In genomic region chr14:28756896-28757570, GRCh38 we compare ENCODE assay signal across 9 cellular contexts. TPM values are rescaled to one million over a fixed set of nuclear protein-coding genes. Genes with fewer than 3 reads are reported as not detected.
DNase-seq lines count a peak whose midpoint lies in the region; ATAC-seq, FAIRE-seq and TF ChIP-seq lines count a peak whose summit lies in the region.
"Had no signal": no experiment of that assay in that cellular context is flagged by ENCODE, and none has a peak within 500 bp of the region (broad histone marks: within the 10 kb centered on the region; RNA-seq: fewer than 3 reads in every experiment).

No MANE protein-coding gene starts in this region.

- WGBS in HepG2 (ENCODE audit: low lambda C conversion rate) = 10% methylated on average over 21 of the region's 21 CpGs

- FAIRE-seq in HepG2 (lab: Jason Lieb, UNC) = peak; percentile 87

- POLR2A ChIA-PET in HepG2 (lab: Yijun Ruan, JAX) = no interaction called here

- TF ChIP-seq POLR2A in HepG2 (IDR thresholded peaks at IDR 0.05; ENCODE audit: insufficient read depth in 1 of 2, low read depth in 2 of 2, low read length in 2 of 2) = no peak

- 0 out of 2 replicates have a peak, but pooled peaks have one; percentile 37 for TF ChIP-seq RAD21 in HepG2 (CRISPR knock-in tag; IDR thresholded peaks at IDR 0.05)

- H3K9ac ChIP-seq in HepG2 (ENCODE audit: insufficient read depth, low read depth, low read length) = no peak overlapping the region

- ATAC-seq in HG02885 (IDR thresholded peaks at IDR 0.05; ENCODE audit: poor library complexity, unreplicated experiment) = peak; percentile 48
- ATAC-seq in HepG2 = peak; percentile 81
- ATAC-seq in GM21390 (IDR thresholded peaks at IDR 0.05; ENCODE audit: unreplicated experiment) = no peak

- no TSS peak for BruUV-seq in HepG2 (replicated peaks; lab: Mats Ljungman, UMichigan)

- H3K27me3 ChIP-seq in HepG2 (ENCODE audit: control insufficient read depth in 1 of 2, insufficient read depth in 2 of 2, low read length in 2 of 2) = peaks cover 3 to 71% of the 10 kb centered on the region in 2 experiments; a peak in 3 of 5 replicates

- TF ChIP-seq EP300 in HepG2 (IDR thresholded peaks at IDR 0.05; ENCODE audit: low read depth in 2 of 2, low read length in 2 of 2) (0 out of 4 replicates have a peak, but pooled peaks of 1 of the 2 experiments have one; percentile 26), HepG2 (CRISPR knock-in tag; IDR thresholded peaks at IDR 0.05; ENCODE audit: borderline replicate concordance) (no peak)

- CTCF ChIA-PET in HepG2 (lab: Yijun Ruan, JAX; ENCODE audit: low intra/inter-chr PET ratio, low total read pairs) = interaction anchor here (1.2 to 2.0 kb wide), 4 partner anchors 466 to 1458 kb away, joined by 3 to 13 read pairs (median 10); no protein-coding TSS in a partner anchor

- peaks cover 20% of the 10 kb centered on the region for H3K4me1 ChIP-seq in HepG2 (ENCODE audit: insufficient read depth, low read length)

- no peaks in the 10 kb centered on the region for H3K36me3 ChIP-seq in HepG2 (replicated peaks in 1 of 2; ENCODE audit: control insufficient read depth in 1 of 2, insufficient read depth in 2 of 2, low read length in 2 of 2)

- peak; percentile 86 for TF ChIP-seq CTCF in HepG2 (CRISPR knock-in tag; IDR thresholded peaks at IDR 0.05)

- no peaks in the 10 kb centered on the region for H3K9me3 ChIP-seq in HepG2 (ENCODE audit: low read length)

- H2AFZ ChIP-seq in HepG2 (ENCODE audit: low read length) = no peak overlapping the region

- intact Hi-C loops in HepG2 (cut with micrococcal nuclease; ENCODE audit: unreplicated experiment) = loop anchor here (10.0 kb wide), 2 partner anchors 708 to 1858 kb away; no protein-coding TSS in a partner anchor

- H3K79me2 ChIP-seq in HepG2 (ENCODE audit: insufficient read depth, low read length) = no peaks in the 10 kb centered on the region

- DNase-seq in Ammon's horn (ENCODE audit: low spot score) (peak; percentile 67), astrocyte of the hippocampus (ENCODE audit: low read depth, low spot score) (peak; percentile 93), HepG2 (ENCODE audit: low spot score) (peak; percentile 72), NCI-H748 (lab: John Stamatoyannopoulos, UW; ENCODE audit: unreplicated experiment) (no peak), MV-4-11 (lab: John Stamatoyannopoulos, UW) (no peak)
- no peak for DNase-seq in stimulated activated CD4-positive, alpha-beta T cell treated with anti-CD3 and anti-CD28 coated beads, Interleukin-15, amount 100 ng/mL, for 24 hours

- no peak overlapping the region for H3K27ac ChIP-seq in HepG2 (ENCODE audit: extremely low read length, insufficient read depth, low read length)

- no peak overlapping the region for H3K4me3 ChIP-seq in HepG2 (replicated peaks in 1 of 3; ENCODE audit: insufficient read depth in 1 of 3, low read depth in 2 of 3, low read length in 3 of 3)

- no peaks in the 10 kb centered on the region for H4K20me1 ChIP-seq in HepG2 (ENCODE audit: insufficient read depth, low read length)

- in situ Hi-C loops in HepG2 (cut with HindIII; ENCODE audit: extremely low pct_ligation_motif_present, low pct_unique_long_range_greater_than_20kb) = loop anchor here (5.0 to 10.0 kb wide), 4 partner anchors 1460 to 1768 kb away; no protein-coding TSS in a partner anchor

- peak overlapping the region; percentile 53 for H3K4me2 ChIP-seq in HepG2 (ENCODE audit: low read depth, low read length)

TF ChIP-seq in HepG2, 621 proteins besides CTCF, POLR2A, EP300 and RAD21 (continues in another document):
- TF ChIP-seq ZNF18 (CRISPR knock-in tag; IDR thresholded peaks at IDR 0.05; ENCODE audit: insufficient replicate concordance) (no peak), ZNF337 (CRISPR knock-in tag; IDR thresholded peaks at IDR 0.05; ENCODE audit: borderline replicate concordance, low read depth) (no peak), SKIL (CRISPR knock-in tag; IDR thresholded peaks at IDR 0.05; ENCODE audit: borderline replicate concordance) (no peak), THAP7 (CRISPR knock-in tag; IDR thresholded peaks at IDR 0.05) (no peak), RARA (CRISPR knock-in tag; IDR thresholded peaks at IDR 0.05) (peak; percentile 16; the same call in 1 of the 2 replicates), FOXM1 (CRISPR knock-in tag; IDR thresholded peaks at IDR 0.05) (no peak), ZNF263 (CRISPR knock-in tag; IDR thresholded peaks at IDR 0.05) (no peak), IKZF1 (IDR thresholded peaks at IDR 0.05) (no peak), SRSF9 (IDR thresholded peaks at IDR 0.05; ENCODE audit: borderline replicate concordance, insufficient read depth, low read depth, low read length, poor library complexity, severe bottlenecking) (no peak)

RNA-seq across cellular contexts. Expression of gene FOXG1, which starts 9.6 kb away (rescaled TPM):
- total RNA-seq in HepG2 (2016; rRNA removed; fragmentation: Illumina TruSeq; extraction: Trizol) = not detected in 2 replicates
- total RNA-seq in HepG2 (2016; cell fraction: cytosol; rRNA removed; fragmentation: Illumina TruSeq; extraction: Trizol; ENCODE audit: low read depth) = not detected in 2 replicates
- not detected in 2 replicates for total RNA-seq in HepG2 (2016; cell fraction: insoluble cytoplasmic fraction; rRNA removed; fragmentation: Illumina TruSeq; extraction: Trizol)
- total RNA-seq in HepG2 (2016; cell fraction: membrane; rRNA removed; fragmentation: Illumina TruSeq; extraction: Trizol) = not detected in 2 replicates
- not detected in 2 replicates for total RNA-seq in HepG2 (2016; cell fraction: nucleus; rRNA removed; fragmentation: Illumina TruSeq; extraction: Trizol)
- not detected in 2 replicates for polyA plus RNA-seq in HepG2 (2011; rRNA removed)
- not detected in 2 replicates for polyA plus RNA-seq in HepG2 (2011; cell fraction: cytosol; rRNA removed)
- not detected in 2 replicates for polyA plus RNA-seq in HepG2 (2011; cell fraction: nucleus; rRNA removed)
- polyA plus RNA-seq in HepG2 (2012) = not detected in 2 replicates
- not detected in 2 replicates for polyA plus RNA-seq in HepG2 (2016; cell fraction: cytosol; fragmentation: Illumina TruSeq; extraction: Trizol; ENCODE audit: low read depth)
- not detected in 2 replicates for polyA plus RNA-seq in HepG2 (2016; cell fraction: insoluble cytoplasmic fraction; fragmentation: Illumina TruSeq; extraction: Trizol; ENCODE audit: low read depth)
- not detected in 2 replicates for polyA plus RNA-seq in HepG2 (2016; cell fraction: membrane; fragmentation: Illumina TruSeq; extraction: Trizol; ENCODE audit: low read depth)
- not detected in 2 replicates for polyA plus RNA-seq in HepG2 (2016; cell fraction: nucleus; fragmentation: Illumina TruSeq; extraction: Trizol; ENCODE audit: insufficient read depth, low read depth)
- not detected in 2 replicates for polyA minus RNA-seq in HepG2 (2011; rRNA and poly(A)+ RNA removed; ENCODE audit: low replicate concordance)
- not detected in 2 replicates for polyA minus RNA-seq in HepG2 (2011; cell fraction: cytosol; rRNA and poly(A)+ RNA removed)
- not detected in 2 replicates for polyA minus RNA-seq in HepG2 (2011; cell fraction: nucleus; rRNA and poly(A)+ RNA removed)
- total RNA-seq: activated CD8-positive, alpha-beta memory T cell treated with anti-CD3 and anti-CD28 coated beads for 36 hours had no signal

Comparison
In these comparisons a context has a peak if more than half of its experiments do, and no peak if none do; other contexts are left out.
1. DNase-seq: peak in Ammon's horn (single experiment), astrocyte of the hippocampus (single experiment) and HepG2 (single experiment); none in NCI-H748 (single experiment), stimulated activated CD4-positive, alpha-beta T cell treated with anti-CD3 and anti-CD28 coated beads, Interleukin-15, amount 100 ng/mL, for 24 hours (single experiment) and MV-4-11 (single experiment).